8 cellular contexts compared by ENCODE assay signal in the genomic region with DNA sequence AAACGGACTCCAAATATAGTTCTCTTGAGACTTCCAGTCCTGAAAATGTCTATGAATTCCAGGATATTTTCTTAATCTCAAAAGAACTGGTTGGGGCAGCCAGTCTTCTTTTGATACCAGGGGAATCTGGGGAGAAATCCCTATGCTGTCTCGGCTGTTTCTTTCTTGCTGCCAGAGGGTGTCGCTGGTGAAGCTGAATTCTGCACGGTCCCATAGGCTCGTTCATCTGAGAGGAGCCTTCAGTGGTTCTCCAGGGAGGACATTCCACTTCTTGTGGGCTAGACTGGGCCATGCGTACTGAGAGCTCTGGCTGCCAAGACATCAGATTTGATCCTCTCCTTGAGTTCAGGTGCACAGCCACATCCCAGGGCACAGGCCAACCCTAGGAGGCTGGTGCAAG.
DNase-seq lines count a peak whose midpoint lies in the region; TF ChIP-seq lines count a peak whose summit lies in the region.

No MANE protein-coding gene starts in this region.

- no peak overlapping the region for H2AFZ ChIP-seq in OCI-LY7 (ENCODE audit: low read length)

- no peaks in the 10 kb centered on the region for H3K4me1 ChIP-seq in OCI-LY7 (ENCODE audit: insufficient read depth, low read length, poor library complexity, severe bottlenecking)

- CTCF ChIA-PET in OCI-LY7 (lab: Charles Lee; ENCODE audit: unreplicated experiment), result no interaction called here

- H3K79me2 ChIP-seq in OCI-LY7 (ENCODE audit: insufficient read depth, low read depth, low read length), result no peaks in the 10 kb centered on the region

- H3K36me3 Mint-ChIP-seq in CD14-positive monocyte, result no peaks in the 10 kb centered on the region

- DNase-seq in GM20000 (ENCODE audit: low spot score) (peak; percentile 49), OCI-LY7 (ENCODE audit: low spot score) (peak; percentile 43), foreskin fibroblast (peak in 1 of 2 donors; percentile 24), retinal pigment epithelial cell (ENCODE audit: low read depth) (no peak), HuH-7.5 (ENCODE audit: low spot score) (no peak), NCI-H2196 (lab: John Stamatoyannopoulos, UW; ENCODE audit: unreplicated experiment) (no peak), CD14-positive monocyte (ENCODE audit: low spot score) (no peak)
- DNase-seq in activated T-cell treated with anti-CD3 and anti-CD28 coated beads, Interleukin-2, amount 50 U/mL, for 48 hours, result no peak

- H3K27ac ChIP-seq in OCI-LY7 (ENCODE audit: low read depth, low read length, poor library complexity, severe bottlenecking), result no peak overlapping the region

- BruUV-seq in OCI-LY7 (replicated peaks; lab: Mats Ljungman, UMichigan), result no TSS peak

- no peak overlapping the region for H3K4me3 Mint-ChIP-seq in CD14-positive monocyte

- H3K27ac Mint-ChIP-seq in CD14-positive monocyte, result no peak overlapping the region

- no peaks in the 10 kb centered on the region for H4K20me1 ChIP-seq in OCI-LY7 (ENCODE audit: insufficient read depth, low read length)

- peaks cover 3 to 11% (median 7%) of the 10 kb centered on the region in 3 donors for H3K27me3 Mint-ChIP-seq in CD14-positive monocyte (ENCODE audit: low read depth in 3 of 3)

- no peaks in the 10 kb centered on the region for H3K4me1 Mint-ChIP-seq in CD14-positive monocyte

- H3K9me3 Mint-ChIP-seq in CD14-positive monocyte, result no peaks in the 10 kb centered on the region

- POLR2A ChIA-PET in OCI-LY7 (lab: Charles Lee), result no interaction called here

- no peaks in the 10 kb centered on the region for H3K36me3 ChIP-seq in OCI-LY7 (ENCODE audit: insufficient read depth, low read length)

- TF ChIP-seq CTCF in GM20000 (IDR thresholded peaks at IDR 0.05; ENCODE audit: extremely low read depth, missing control alignments), result peak; percentile 7
- TF ChIP-seq CTCF in OCI-LY7 (conservative IDR thresholded peaks at IDR 0.05; ENCODE audit: low read length), result peak; percentile 73
- TF ChIP-seq CTCF in foreskin fibroblast (IDR thresholded peaks at IDR 0.05; ENCODE audit: low read depth, low read length), result peak; percentile 41
- TF ChIP-seq CTCF in retinal pigment epithelial cell (conservative IDR thresholded peaks at IDR 0.05; ENCODE audit: low read depth, low read length), result peak; percentile 78
- no peak for TF ChIP-seq CTCF in CD14-positive monocyte (IDR thresholded peaks at IDR 0.05)

- H3K9me3 ChIP-seq in OCI-LY7 (ENCODE audit: low read length), result no peaks in the 10 kb centered on the region

- no peaks in the 10 kb centered on the region for H3K9me2 ChIP-seq in OCI-LY7 (ENCODE audit: insufficient read depth, low read length)

- H3K4me2 ChIP-seq in OCI-LY7 (ENCODE audit: low read length), result no peak overlapping the region

- H3K4me3 ChIP-seq in OCI-LY7 (ENCODE audit: low read depth, low read length, poor library complexity, severe bottlenecking), result no peak overlapping the region
- no peak overlapping the region for H3K4me3 ChIP-seq in foreskin fibroblast (ENCODE audit: low read depth in 1 of 2, low read length in 2 of 2)
- no peak overlapping the region for H3K4me3 ChIP-seq in retinal pigment epithelial cell (ENCODE audit: low read length)

- intact Hi-C loops in OCI-LY7 (cut with micrococcal nuclease; ENCODE audit: unreplicated experiment), result loop anchor here (10.0 kb wide), 1 partner anchor 1121 kb away; no protein-coding TSS in a partner anchor
- intact Hi-C loops in CD14-positive monocyte (cut with micrococcal nuclease), result no loop called here

Comparison
In these comparisons a context has a peak if more than half of its experiments do, and no peak if none do; other contexts are left out.
1. DNase-seq: peak in GM20000 (single experiment) and OCI-LY7 (single experiment); none in retinal pigment epithelial cell (single experiment), HuH-7.5 (single experiment), activated T-cell treated with anti-CD3 and anti-CD28 coated beads, Interleukin-2, amount 50 U/mL, for 48 hours (0 of 2), NCI-H2196 (single experiment) and CD14-positive monocyte (single experiment).